In the genomic region with DNA sequence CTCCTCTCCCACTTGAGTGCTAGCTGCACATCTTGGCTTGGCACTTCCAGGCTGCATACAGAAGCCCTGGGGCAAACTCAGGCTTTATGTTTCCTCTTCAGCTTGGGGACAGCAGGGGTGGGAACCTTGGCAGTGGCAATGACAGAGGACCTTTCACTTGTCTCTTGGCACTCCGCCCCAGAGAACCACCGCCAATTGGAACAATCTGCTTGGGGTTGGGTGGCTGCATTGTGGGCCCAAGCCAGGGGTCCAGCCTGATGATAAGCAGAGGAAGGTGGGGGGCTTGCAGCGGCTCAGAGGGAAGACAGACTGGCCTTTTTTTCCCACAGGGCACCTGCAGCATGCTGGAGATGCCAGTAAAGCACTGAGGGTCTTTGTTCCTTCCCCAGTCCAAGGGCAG, we compare ENCODE assay signal across 24 cellular contexts.
"Had no signal": no experiment of that assay in that cellular context is flagged by ENCODE, and none has a peak within 500 bp of the region (broad histone marks: within the 10 kb centered on the region; RNA-seq: fewer than 3 reads in every experiment).

No MANE protein-coding gene starts in this region.

- H3K9ac ChIP-seq: parathyroid adenoma had no signal

- H3K27ac ChIP-seq: ovary, parathyroid adenoma, psoas muscle, right lobe of liver, sigmoid colon, stomach, thoracic aorta, thyroid gland, tibial nerve, upper lobe of left lung, vagina had no signal

- DNase-seq: nephron progenitor cell; occipital lobe; ovary; psoas muscle; right lobe of liver; sigmoid colon; small intestine; stimulated activated CD4-positive, alpha-beta T cell treated with anti-CD3 and anti-CD28 coated beads, Interleukin-15, amount 100 ng/mL, for 24 hours; stimulated activated CD4-positive, alpha-beta T cell treated with anti-CD3 and anti-CD28 coated beads, Interleukin-2, amount 100 ng/mL, for 24 hours; stimulated activated CD4-positive, alpha-beta T cell treated with anti-CD3 and anti-CD28 coated beads, Interleukin-2, amount 100 ng/mL, for 48 hours; stimulated activated CD4-positive, alpha-beta T cell treated with anti-CD3 and anti-CD28 coated beads, Interleukin-4, amount 100 ng/mL, for 24 hours; stimulated activated naive B cell treated with anti-CD40 and anti-IgM and Interleukin-4, amounts not matched to agents 10 μg/mL and 1 μg/mL and 100 μg/mL, for 72 hours; stimulated activated naive CD4-positive, alpha-beta T cell treated with Interleukin-2 at 50 U/mL for 16 hours; stomach; thyroid gland; trophoblast cell; upper lobe of left lung had no signal

- H3K4me3 ChIP-seq: ovary, psoas muscle, right lobe of liver, sigmoid colon, stomach, thoracic aorta, thyroid gland, tibial nerve, upper lobe of left lung, vagina had no signal

- H3K36me3 ChIP-seq: ovary, right lobe of liver, sigmoid colon, stomach, thoracic aorta, thyroid gland, tibial nerve, upper lobe of left lung, vagina had no signal

- H3K9me3 ChIP-seq: ovary, psoas muscle, right lobe of liver, thyroid gland, upper lobe of left lung, vagina had no signal

- H3K4me1 ChIP-seq: parathyroid adenoma, psoas muscle, right lobe of liver, sigmoid colon, stomach, thyroid gland, tibial nerve, upper lobe of left lung, vagina had no signal

- H2AFZ ChIP-seq: parathyroid adenoma had no signal

- H3K27me3 ChIP-seq: ovary, right lobe of liver, sigmoid colon, stomach, thyroid gland, tibial nerve, upper lobe of left lung, vagina had no signal

- ATAC-seq: natural killer cell treated with Interleukin-12 subunit alpha and Interleukin-12 subunit beta and Interleukin-15 and Interleukin-18, amount 100 ng/mL, for 72 hours; psoas muscle; right cardiac atrium; right lobe of liver; stimulated activated effector memory CD8-positive, alpha-beta T cell treated with anti-CD3 and anti-CD28 coated beads, Interleukin-12 subunit alpha, Interleukin-12 subunit beta, amount 100 ng/mL, for 72 hours; stimulated activated naive B cell treated with anti-CD40 and anti-IgM and Interleukin-4, amounts not matched to agents 10 μg/mL and 1 μg/mL and 100 μg/mL, for 72 hours had no signal
